Comparison of ENCODE assay signal across 16 cellular contexts in genomic region chr6:169224185-169224695, GRCh38. TPM values are rescaled to one million over a fixed set of nuclear protein-coding genes. Genes with fewer than 3 reads are reported as not detected.
DNase-seq lines count a peak whose midpoint lies in the region; ATAC-seq and TF ChIP-seq lines count a peak whose summit lies in the region.
"Had no signal": no experiment of that assay in that cellular context is flagged by ENCODE, and none has a peak within 500 bp of the region (broad histone marks: within the 10 kb centered on the region; RNA-seq: fewer than 3 reads in every experiment).

No MANE protein-coding gene starts in this region.

- BruUV-seq in MCF 10A (replicated peaks; lab: Mats Ljungman, UMichigan): no TSS peak

- no peaks in the 10 kb centered on the region for H4K20me1 ChIP-seq in smooth muscle cell (ENCODE audit: low read depth)

- no peak overlapping the region for H3K4me3 ChIP-seq in smooth muscle cell

- H3K4me2 ChIP-seq in smooth muscle cell: no peak overlapping the region

- POLR2A ChIA-PET in MCF 10A (lab: Yijun Ruan, JAX): interaction anchor here (0.6 to 1.6 kb wide), 8 partner anchors 9 to 498 kb away, joined by 3 to 7 read pairs (median 3); no protein-coding TSS in a partner anchor
- POLR2A ChIA-PET in activated CD8-positive, alpha-beta T cell treated with anti-CD3 and anti-CD28 coated beads, Interleukin-2, amount 10 ng/mL, durations not matched to agents 7 days and 5 days (lab: Charles Lee): no interaction called here

- CTCF ChIA-PET in MCF 10A (lab: Yijun Ruan, JAX): interaction anchor here (0.6 kb wide), 1 partner anchor 286 kb away, joined by 3 read pairs; no protein-coding TSS in a partner anchor
- CTCF ChIA-PET in activated CD8-positive, alpha-beta T cell treated with anti-CD3 and anti-CD28 coated beads, Interleukin-2, amount 10 ng/mL, durations not matched to agents 7 days and 5 days (lab: Charles Lee): no interaction called here

- H3K9me3 ChIP-seq in smooth muscle cell (replicated peaks; ENCODE audit: low read depth): no peaks in the 10 kb centered on the region

- TF ChIP-seq CTCF in HFFc6 (IDR thresholded peaks at IDR 0.05) (no peak), MCF 10A (IDR thresholded peaks at IDR 0.05; ENCODE audit: unreplicated experiment) (no peak), smooth muscle cell (IDR thresholded peaks at IDR 0.05; ENCODE audit: borderline replicate concordance, insufficient read depth, poor library complexity, severe bottlenecking) (no peak)

- no peaks in the 10 kb centered on the region for H3K4me1 ChIP-seq in smooth muscle cell (ENCODE audit: low read depth)

- peaks cover 30% of the 10 kb centered on the region for H3K4me1 Mint-ChIP-seq in HFFc6 (ENCODE audit: low read depth)
- H3K4me1 Mint-ChIP-seq in MCF 10A (ENCODE audit: insufficient read depth, unreplicated experiment): peaks cover 13% of the 10 kb centered on the region
- H3K4me1 Mint-ChIP-seq in activated CD8-positive, alpha-beta T cell treated with anti-CD3 and anti-CD28 coated beads, Interleukin-2, amount 10 ng/mL, durations not matched to agents 7 days and 5 days (ENCODE audit: low read depth): no peaks in the 10 kb centered on the region
- H3K4me1 Mint-ChIP-seq: CD4-positive, CD25-positive, alpha-beta regulatory T cell; endodermal cell; naive B cell had no signal

- no peak overlapping the region for H2AFZ ChIP-seq in smooth muscle cell (ENCODE audit: low read depth)

- H3K9me3 Mint-ChIP-seq in HFFc6: no peaks in the 10 kb centered on the region
- peaks cover under 1% of the 10 kb centered on the region for H3K9me3 Mint-ChIP-seq in MCF 10A (ENCODE audit: unreplicated experiment)
- no peaks in the 10 kb centered on the region for H3K9me3 Mint-ChIP-seq in activated CD8-positive, alpha-beta T cell treated with anti-CD3 and anti-CD28 coated beads, Interleukin-2, amount 10 ng/mL, durations not matched to agents 7 days and 5 days (ENCODE audit: insufficient read depth)

- peak; percentile 37 for DNase-seq in HFFc6
- DNase-seq in MCF 10A (ENCODE audit: unreplicated experiment): peak; percentile 73
- DNase-seq in left cardiac atrium: peak; percentile 62
- DNase-seq in smooth muscle cell (lab: John Stamatoyannopoulos, UW; ENCODE audit: unreplicated experiment): no peak
- DNase-seq in activated CD8-positive, alpha-beta T cell treated with anti-CD3 and anti-CD28 coated beads, Interleukin-2, amount 10 ng/mL, durations not matched to agents 7 days and 5 days: no peak
- no peak for DNase-seq in NCI-H345 treated with DMSO at 0.1 percent for 48 hours (lab: John Stamatoyannopoulos, UW; ENCODE audit: unreplicated experiment)
- no peak for DNase-seq in NCI-H524 treated with DMSO at 0.1 percent for 48 hours (lab: John Stamatoyannopoulos, UW)
- no peak for DNase-seq in NCI-H187 (lab: John Stamatoyannopoulos, UW)
- DNase-seq: activated CD4-positive, alpha-beta T cell treated with anti-CD3 and anti-CD28 coated beads, Interleukin-2, amount 50 U/mL, for 48 hours; CD4-positive, CD25-positive, alpha-beta regulatory T cell; endodermal cell; naive B cell; NCI-H146; stimulated activated CD4-positive, alpha-beta T cell treated with anti-CD3 and anti-CD28 coated beads, Interleukin-12 subunit alpha, Interleukin-12 subunit beta, amount 100 ng/mL, for 4 hours had no signal

- H3K4me3 Mint-ChIP-seq in HFFc6: peak overlapping the region; percentile 18; the same call in 1 of the 2 replicates
- H3K4me3 Mint-ChIP-seq in MCF 10A (ENCODE audit: unreplicated experiment): no peak overlapping the region
- H3K4me3 Mint-ChIP-seq in activated CD8-positive, alpha-beta T cell treated with anti-CD3 and anti-CD28 coated beads, Interleukin-2, amount 10 ng/mL, durations not matched to agents 7 days and 5 days: no peak overlapping the region
- H3K4me3 Mint-ChIP-seq: activated naive CD8-positive, alpha-beta T cell; CD4-positive, CD25-positive, alpha-beta regulatory T cell; endodermal cell had no signal

- intact Hi-C loops in MCF 10A (cut with micrococcal nuclease): no loop called here
- intact Hi-C loops in left cardiac atrium (cut with DNase I): no loop called here

- H3K27ac Mint-ChIP-seq in HFFc6 (peak overlapping the region; percentile 80), MCF 10A (ENCODE audit: low read depth, unreplicated experiment) (peak overlapping the region; percentile 24)
- no peak overlapping the region for H3K27ac Mint-ChIP-seq in activated CD8-positive, alpha-beta T cell treated with anti-CD3 and anti-CD28 coated beads, Interleukin-2, amount 10 ng/mL, durations not matched to agents 7 days and 5 days
- H3K27ac Mint-ChIP-seq: activated naive CD8-positive, alpha-beta T cell; endodermal cell; naive B cell had no signal

- H3K79me2 ChIP-seq in smooth muscle cell (ENCODE audit: low read depth): no peaks in the 10 kb centered on the region

- H3K27ac ChIP-seq in smooth muscle cell (ENCODE audit: low read depth): peak overlapping the region; percentile 44

- 32% methylated on average over 10 of the region's 10 CpGs for WGBS in smooth muscle cell (ENCODE audit: low lambda C conversion rate)

- H3F3A ChIP-seq in smooth muscle cell (ENCODE audit: low read depth): no peaks in the 10 kb centered on the region

- no peak overlapping the region for H3K9ac ChIP-seq in smooth muscle cell (ENCODE audit: low read depth)

- no peaks in the 10 kb centered on the region for H3K27me3 ChIP-seq in smooth muscle cell (ENCODE audit: low read depth)

- H3K36me3 ChIP-seq in smooth muscle cell (ENCODE audit: low read depth): no peaks in the 10 kb centered on the region

- H3K27me3 Mint-ChIP-seq in HFFc6 (ENCODE audit: insufficient read depth): peaks cover 3% of the 10 kb centered on the region
- H3K27me3 Mint-ChIP-seq in MCF 10A (ENCODE audit: insufficient read depth, unreplicated experiment): no peaks in the 10 kb centered on the region
- H3K27me3 Mint-ChIP-seq in activated CD8-positive, alpha-beta T cell treated with anti-CD3 and anti-CD28 coated beads, Interleukin-2, amount 10 ng/mL, durations not matched to agents 7 days and 5 days (ENCODE audit: low read depth): no peaks in the 10 kb centered on the region
- H3K27me3 Mint-ChIP-seq: CD4-positive, CD25-positive, alpha-beta regulatory T cell had no signal

- H3K36me3 Mint-ChIP-seq in HFFc6 (ENCODE audit: low read depth) (peaks cover 87% of the 10 kb centered on the region), MCF 10A (ENCODE audit: insufficient read depth, unreplicated experiment) (no peaks in the 10 kb centered on the region)
- H3K36me3 Mint-ChIP-seq in activated CD8-positive, alpha-beta T cell treated with anti-CD3 and anti-CD28 coated beads, Interleukin-2, amount 10 ng/mL, durations not matched to agents 7 days and 5 days (ENCODE audit: low read depth): no peaks in the 10 kb centered on the region
- H3K36me3 Mint-ChIP-seq: CD4-positive, CD25-positive, alpha-beta regulatory T cell had no signal

- peak; percentile 78 to 86 for ATAC-seq in left cardiac atrium
- no peak for ATAC-seq in activated CD8-positive, alpha-beta T cell treated with anti-CD3 and anti-CD28 coated beads, Interleukin-2, amount 10 ng/mL, durations not matched to agents 7 days and 5 days

RNA-seq across cellular contexts. Expression of gene THBS2, which starts 29.4 kb away (rescaled TPM):
- 100 to 1,000 TPM; 156 to 254 (median 218) TPM for total RNA-seq in HFFc6 (2021; fragmentation: NEBNext Ultra II Directional; extraction: Animal tissue kit (Norgen Biotek cat#: 25700))
- total RNA-seq in MCF 10A (2022): 0.05 TPM in 1 of 2 replicates, not detected in the other
- total RNA-seq in left cardiac atrium: 10 to 100 TPM; 22.7 to 74.8 TPM
- total RNA-seq in smooth muscle cell: 10.1 and 16.2 TPM in 2 replicates
- polyA plus RNA-seq in smooth muscle cell: 7.1 and 13.9 TPM in 2 replicates
- not detected for total RNA-seq in activated CD8-positive, alpha-beta T cell treated with anti-CD3 and anti-CD28 coated beads, Interleukin-2, amount 10 ng/mL, durations not matched to agents 7 days and 5 days
- total RNA-seq: CD4-positive, CD25-positive, alpha-beta regulatory T cell; T-helper 1 cell treated with Interleukin-12 subunit alpha and Interleukin-12 subunit beta and Interleukin-4 antibody, amounts not matched to agents 30 ng/mL and 1 ng/mL, for 36 hours had no signal

Comparison
In these comparisons a context has a peak if more than half of its experiments do, and no peak if none do; other contexts are left out.
1. DNase-seq: peak in HFFc6 (single experiment), MCF 10A (single experiment) and left cardiac atrium (single experiment); none in smooth muscle cell (single experiment), activated CD8-positive, alpha-beta T cell treated with anti-CD3 and anti-CD28 coated beads, Interleukin-2, amount 10 ng/mL, durations not matched to agents 7 days and 5 days (single experiment), NCI-H345 treated with DMSO at 0.1 percent for 48 hours (single experiment), NCI-H524 treated with DMSO at 0.1 percent for 48 hours (single experiment) and NCI-H187 (0 of 2).